9 cellular contexts compared by ENCODE assay signal in genomic region chr2:20611077-20611843, GRCh38. TPM values are rescaled to one million over a fixed set of nuclear protein-coding genes. Genes with fewer than 3 reads are reported as not detected.
DNase-seq lines count a peak whose midpoint lies in the region; ATAC-seq, FAIRE-seq and TF ChIP-seq lines count a peak whose summit lies in the region.
"Had no signal": no experiment of that assay in that cellular context is flagged by ENCODE, and none has a peak within 500 bp of the region (broad histone marks: within the 10 kb centered on the region; RNA-seq: fewer than 3 reads in every experiment).

No MANE protein-coding gene starts in this region.

- TF ChIP-seq EP300 in upper lobe of left lung (IDR thresholded peaks at IDR 0.05) = peak; percentile 22 to 97 (median 66)

- no peaks in the 10 kb centered on the region for H3K27me3 ChIP-seq in upper lobe of left lung

- peak; percentile 71 for DNase-seq in NCI-H2029 (lab: John Stamatoyannopoulos, UW)
- DNase-seq in NCI-H2029 treated with DMSO at 0.1 percent for 48 hours (lab: John Stamatoyannopoulos, UW) = no peak
- DNase-seq in mucosa of descending colon = peak; percentile 45 to 62 (median 53)
- DNase-seq in upper lobe of left lung = peak in 1 of 2 donors; percentile 90
- DNase-seq in OCI-M2 (lab: John Stamatoyannopoulos, UW; ENCODE audit: unreplicated experiment) = no peak
- DNase-seq in GM12891 (ENCODE audit: insufficient read length, low spot score) = no peak

- H3K9me3 ChIP-seq in mucosa of descending colon (no peaks in the 10 kb centered on the region), upper lobe of left lung (no peaks in the 10 kb centered on the region)

- TF ChIP-seq POLR2A in upper lobe of left lung (IDR thresholded peaks at IDR 0.05) (no peak), GM12891 (IDR thresholded peaks at IDR 0.05; ENCODE audit: low read depth, low read length) (no peak)

- WGBS in upper lobe of left lung, 2 donors = 32 to 41% methylated on average over 14 to 15 of the region's 15 CpGs

- intact Hi-C loops in mucosa of descending colon (cut with DNase I, micrococcal nuclease) = no loop called here

- H3K36me3 ChIP-seq in mucosa of descending colon (ENCODE audit: low read depth) = no peaks in the 10 kb centered on the region
- H3K36me3 ChIP-seq in upper lobe of left lung = no peaks in the 10 kb centered on the region

- TF ChIP-seq CTCF in mucosa of descending colon (IDR thresholded peaks at IDR 0.05) (no peak), upper lobe of left lung (IDR thresholded peaks at IDR 0.05) (no peak)

- peak overlapping the region; percentile 86 to 93 (median 89) for H3K27ac ChIP-seq in upper lobe of left lung

- peaks cover 3% of the 10 kb centered on the region for H3K4me1 ChIP-seq in mucosa of descending colon (ENCODE audit: low read depth)
- H3K4me1 ChIP-seq in upper lobe of left lung = peaks cover 58 to 61% (median 59%) of the 10 kb centered on the region in 4 donors

- FAIRE-seq in GM12891 (lab: Jason Lieb, UNC) = no peak
- FAIRE-seq: A204.1 had no signal

- ATAC-seq in esophagus mucosa (peak; percentile 49), mucosa of descending colon (peak; percentile 46), upper lobe of left lung (ENCODE audit: low FRiP score in 2 of 2) (peak; percentile 90 to 92), HG03571 (IDR thresholded peaks at IDR 0.05; ENCODE audit: unreplicated experiment) (no peak)

- H3K4me3 ChIP-seq in mucosa of descending colon (no peak overlapping the region), upper lobe of left lung (no peak overlapping the region)

TF ChIP-seq in GM12891, 5 proteins besides CTCF, POLR2A, EP300 and RAD21:
- TF ChIP-seq PAX5 (IDR thresholded peaks at IDR 0.05; ENCODE audit: insufficient read depth, low read length, severe bottlenecking) (no peak), TAF1 (IDR thresholded peaks at IDR 0.05; ENCODE audit: low read depth, low read length) (no peak), POU2F2 (IDR thresholded peaks at IDR 0.05; ENCODE audit: low read depth, low read length) (no peak), SPI1 (IDR thresholded peaks at IDR 0.05; ENCODE audit: low read depth, low read length) (no peak), POLR2AphosphoS5 (IDR thresholded peaks at IDR 0.05; ENCODE audit: low read depth, low read length) (no peak)

RNA-seq across cellular contexts. Expression of gene HS1BP3, which starts 39.6 kb away (rescaled TPM):
- 12.4 TPM for total RNA-seq in esophagus mucosa
- 10 to 100 TPM; 28.8 to 47.0 (median 29.7) TPM for total RNA-seq in mucosa of descending colon
- total RNA-seq in upper lobe of left lung = 10 to 100 TPM; 41.0 to 45.8 (median 42.7) TPM
- polyA plus RNA-seq in GM12891 (2012; ENCODE audit: low read depth, missing spikeins) = 6.6 TPM

RNA-seq across cellular contexts. Expression of gene GDF7, which starts 55.7 kb away (rescaled TPM):
- 0.32 TPM for total RNA-seq in esophagus mucosa
- under 1 TPM; 0.14 to 0.73 (median 0.14) TPM for total RNA-seq in mucosa of descending colon
- total RNA-seq in upper lobe of left lung = 1 to 10 TPM in 1 of 6 donors, under 1 TPM in 5; under 0.01 to 1.8 (median 0.44) TPM
- polyA plus RNA-seq in GM12891 (2012; ENCODE audit: low read depth, missing spikeins) = 0.12 TPM

Comparison
In these comparisons a context has a peak if more than half of its experiments do, and no peak if none do; other contexts are left out.
1. DNase-seq: peak in NCI-H2029 (single experiment) and mucosa of descending colon (3 of 3); none in NCI-H2029 treated with DMSO at 0.1 percent for 48 hours (single experiment), OCI-M2 (single experiment) and GM12891 (single experiment).